Comparison of ENCODE assay signal across 19 cellular contexts in the genomic region with DNA sequence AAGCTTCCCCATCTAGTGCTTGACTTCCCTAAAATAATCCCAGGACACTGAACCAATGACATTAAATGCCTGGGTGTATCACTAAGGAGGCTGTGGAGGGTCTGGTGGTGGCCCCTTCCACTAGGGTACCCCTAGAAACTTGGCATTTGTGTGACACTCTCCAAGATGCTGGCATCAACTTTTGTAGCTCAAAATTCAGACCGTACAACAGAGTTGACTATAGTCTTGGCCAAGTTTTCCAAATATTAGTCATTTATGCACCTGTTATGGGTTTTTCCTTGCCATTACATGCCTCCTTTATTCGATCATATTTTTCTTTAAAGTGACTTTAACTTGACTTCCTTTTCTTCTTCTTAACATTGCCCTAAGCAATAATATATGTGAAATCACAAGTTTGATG.
"Had no signal": no experiment of that assay in that cellular context is flagged by ENCODE, and none has a peak within 500 bp of the region (broad histone marks: within the 10 kb centered on the region; RNA-seq: fewer than 3 reads in every experiment).

No MANE protein-coding gene starts in this region.

- H3K9ac ChIP-seq: KMS-11, SK-N-SH had no signal

- H3K27ac ChIP-seq: KMS-11, RWPE1 had no signal

- ATAC-seq: HepG2 had no signal

- DNase-seq: IMR-90, Kasumi-1, MM.1S, NCI-H1092 treated with DMSO at 0.1 percent for 48 hours, NCI-H1436, NCI-H2029, NCI-H2081 treated with DMSO at 0.1 percent for 48 hours, NCI-H2171, NCI-H226, NCI-H446, NCI-H510A, NCI-H524 treated with DMSO at 0.1 percent for 48 hours, NCI-H69, NCI-H774, SHP77, SK-N-SH had no signal

- H3K9me3 ChIP-seq: SK-N-SH had no signal
